ENCODE assay signal across 1 cellular context in the genomic region with DNA sequence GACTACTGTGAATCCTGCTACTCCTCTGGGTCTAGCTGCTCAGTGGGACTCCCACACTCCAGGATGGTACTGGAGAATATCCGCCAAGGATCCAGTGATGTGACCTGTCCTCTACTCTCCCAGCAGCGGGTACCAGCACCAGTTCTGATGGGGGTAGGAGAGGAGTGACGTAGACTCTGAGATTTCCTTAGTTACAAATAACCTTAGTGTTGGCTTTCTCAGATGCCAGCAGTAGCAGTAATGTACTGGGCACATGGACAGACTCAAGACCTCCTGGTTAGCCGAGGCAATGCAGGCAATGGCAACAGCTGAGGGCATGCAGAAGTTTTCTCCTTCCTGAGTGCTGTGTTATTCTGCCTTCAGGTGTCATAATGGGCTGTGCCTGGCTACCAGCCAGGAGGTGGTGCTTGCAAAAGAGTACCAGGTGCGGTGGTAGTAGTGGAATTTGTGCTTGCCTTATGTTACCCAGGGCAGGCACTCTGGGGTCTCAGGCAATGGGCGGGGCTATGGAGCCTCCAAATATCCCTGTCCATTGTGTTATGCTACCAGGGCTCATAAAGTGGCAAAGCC.
TF ChIP-seq lines count a peak whose summit lies in the region.

No MANE protein-coding gene starts in this region.

TF ChIP-seq in GM23338, 12 proteins besides CTCF, POLR2A, EP300 and RAD21 (continued from another document):
- TF ChIP-seq, protein P1, sequence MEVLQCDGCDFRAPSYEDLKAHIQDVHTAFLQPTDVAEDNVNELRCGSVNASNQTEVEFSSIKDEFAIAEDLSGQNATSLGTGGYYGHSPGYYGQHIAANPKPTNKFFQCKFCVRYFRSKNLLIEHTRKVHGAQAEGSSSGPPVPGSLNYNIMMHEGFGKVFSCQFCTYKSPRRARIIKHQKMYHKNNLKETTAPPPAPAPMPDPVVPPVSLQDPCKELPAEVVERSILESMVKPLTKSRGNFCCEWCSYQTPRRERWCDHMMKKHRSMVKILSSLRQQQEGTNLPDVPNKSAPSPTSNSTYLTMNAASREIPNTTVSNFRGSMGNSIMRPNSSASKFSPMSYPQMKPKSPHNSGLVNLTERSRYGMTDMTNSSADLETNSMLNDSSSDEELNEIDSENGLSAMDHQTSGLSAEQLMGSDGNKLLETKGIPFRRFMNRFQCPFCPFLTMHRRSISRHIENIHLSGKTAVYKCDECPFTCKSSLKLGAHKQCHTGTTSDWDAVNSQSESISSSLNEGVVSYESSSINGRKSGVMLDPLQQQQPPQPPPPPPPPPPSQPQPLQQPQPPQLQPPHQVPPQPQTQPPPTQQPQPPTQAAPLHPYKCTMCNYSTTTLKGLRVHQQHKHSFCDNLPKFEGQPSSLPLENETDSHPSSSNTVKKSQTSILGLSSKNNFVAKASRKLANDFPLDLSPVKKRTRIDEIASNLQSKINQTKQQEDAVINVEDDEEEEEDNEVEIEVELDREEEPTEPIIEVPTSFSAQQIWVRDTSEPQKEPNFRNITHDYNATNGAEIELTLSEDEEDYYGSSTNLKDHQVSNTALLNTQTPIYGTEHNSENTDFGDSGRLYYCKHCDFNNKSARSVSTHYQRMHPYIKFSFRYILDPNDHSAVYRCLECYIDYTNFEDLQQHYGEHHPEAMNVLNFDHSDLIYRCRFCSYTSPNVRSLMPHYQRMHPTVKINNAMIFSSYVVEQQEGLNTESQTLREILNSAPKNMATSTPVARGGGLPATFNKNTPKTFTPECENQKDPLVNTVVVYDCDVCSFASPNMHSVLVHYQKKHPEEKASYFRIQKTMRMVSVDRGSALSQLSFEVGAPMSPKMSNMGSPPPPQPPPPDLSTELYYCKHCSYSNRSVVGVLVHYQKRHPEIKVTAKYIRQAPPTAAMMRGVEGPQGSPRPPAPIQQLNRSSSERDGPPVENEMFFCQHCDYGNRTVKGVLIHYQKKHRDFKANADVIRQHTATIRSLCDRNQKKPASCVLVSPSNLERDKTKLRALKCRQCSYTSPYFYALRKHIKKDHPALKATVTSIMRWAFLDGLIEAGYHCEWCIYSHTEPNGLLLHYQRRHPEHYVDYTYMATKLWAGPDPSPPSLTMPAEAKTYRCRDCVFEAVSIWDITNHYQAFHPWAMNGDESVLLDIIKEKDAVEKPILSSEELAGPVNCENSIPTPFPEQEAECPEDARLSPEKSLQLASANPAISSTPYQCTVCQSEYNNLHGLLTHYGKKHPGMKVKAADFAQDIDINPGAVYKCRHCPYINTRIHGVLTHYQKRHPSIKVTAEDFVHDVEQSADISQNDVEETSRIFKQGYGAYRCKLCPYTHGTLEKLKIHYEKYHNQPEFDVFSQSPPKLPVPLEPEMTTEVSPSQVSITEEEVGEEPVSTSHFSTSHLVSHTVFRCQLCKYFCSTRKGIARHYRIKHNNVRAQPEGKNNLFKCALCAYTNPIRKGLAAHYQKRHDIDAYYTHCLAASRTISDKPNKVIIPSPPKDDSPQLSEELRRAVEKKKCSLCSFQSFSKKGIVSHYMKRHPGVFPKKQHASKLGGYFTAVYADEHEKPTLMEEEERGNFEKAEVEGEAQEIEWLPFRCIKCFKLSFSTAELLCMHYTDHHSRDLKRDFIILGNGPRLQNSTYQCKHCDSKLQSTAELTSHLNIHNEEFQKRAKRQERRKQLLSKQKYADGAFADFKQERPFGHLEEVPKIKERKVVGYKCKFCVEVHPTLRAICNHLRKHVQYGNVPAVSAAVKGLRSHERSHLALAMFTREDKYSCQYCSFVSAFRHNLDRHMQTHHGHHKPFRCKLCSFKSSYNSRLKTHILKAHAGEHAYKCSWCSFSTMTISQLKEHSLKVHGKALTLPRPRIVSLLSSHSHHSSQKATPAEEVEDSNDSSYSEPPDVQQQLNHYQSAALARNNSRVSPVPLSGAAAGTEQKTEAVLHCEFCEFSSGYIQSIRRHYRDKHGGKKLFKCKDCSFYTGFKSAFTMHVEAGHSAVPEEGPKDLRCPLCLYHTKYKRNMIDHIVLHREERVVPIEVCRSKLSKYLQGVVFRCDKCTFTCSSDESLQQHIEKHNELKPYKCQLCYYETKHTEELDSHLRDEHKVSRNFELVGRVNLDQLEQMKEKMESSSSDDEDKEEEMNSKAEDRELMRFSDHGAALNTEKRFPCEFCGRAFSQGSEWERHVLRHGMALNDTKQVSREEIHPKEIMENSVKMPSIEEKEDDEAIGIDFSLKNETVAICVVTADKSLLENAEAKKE (CRISPR knock-in tag; IDR thresholded peaks at IDR 0.05): no peak
- TF ChIP-seq ZNF331 (CRISPR knock-in tag; IDR thresholded peaks at IDR 0.05; ENCODE audit: low read depth): no peak
- TF ChIP-seq, protein P2, sequence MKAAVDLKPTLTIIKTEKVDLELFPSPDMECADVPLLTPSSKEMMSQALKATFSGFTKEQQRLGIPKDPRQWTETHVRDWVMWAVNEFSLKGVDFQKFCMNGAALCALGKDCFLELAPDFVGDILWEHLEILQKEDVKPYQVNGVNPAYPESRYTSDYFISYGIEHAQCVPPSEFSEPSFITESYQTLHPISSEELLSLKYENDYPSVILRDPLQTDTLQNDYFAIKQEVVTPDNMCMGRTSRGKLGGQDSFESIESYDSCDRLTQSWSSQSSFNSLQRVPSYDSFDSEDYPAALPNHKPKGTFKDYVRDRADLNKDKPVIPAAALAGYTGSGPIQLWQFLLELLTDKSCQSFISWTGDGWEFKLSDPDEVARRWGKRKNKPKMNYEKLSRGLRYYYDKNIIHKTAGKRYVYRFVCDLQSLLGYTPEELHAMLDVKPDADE (IDR thresholded peaks at IDR 0.05): no peak
- TF ChIP-seq, protein P3, sequence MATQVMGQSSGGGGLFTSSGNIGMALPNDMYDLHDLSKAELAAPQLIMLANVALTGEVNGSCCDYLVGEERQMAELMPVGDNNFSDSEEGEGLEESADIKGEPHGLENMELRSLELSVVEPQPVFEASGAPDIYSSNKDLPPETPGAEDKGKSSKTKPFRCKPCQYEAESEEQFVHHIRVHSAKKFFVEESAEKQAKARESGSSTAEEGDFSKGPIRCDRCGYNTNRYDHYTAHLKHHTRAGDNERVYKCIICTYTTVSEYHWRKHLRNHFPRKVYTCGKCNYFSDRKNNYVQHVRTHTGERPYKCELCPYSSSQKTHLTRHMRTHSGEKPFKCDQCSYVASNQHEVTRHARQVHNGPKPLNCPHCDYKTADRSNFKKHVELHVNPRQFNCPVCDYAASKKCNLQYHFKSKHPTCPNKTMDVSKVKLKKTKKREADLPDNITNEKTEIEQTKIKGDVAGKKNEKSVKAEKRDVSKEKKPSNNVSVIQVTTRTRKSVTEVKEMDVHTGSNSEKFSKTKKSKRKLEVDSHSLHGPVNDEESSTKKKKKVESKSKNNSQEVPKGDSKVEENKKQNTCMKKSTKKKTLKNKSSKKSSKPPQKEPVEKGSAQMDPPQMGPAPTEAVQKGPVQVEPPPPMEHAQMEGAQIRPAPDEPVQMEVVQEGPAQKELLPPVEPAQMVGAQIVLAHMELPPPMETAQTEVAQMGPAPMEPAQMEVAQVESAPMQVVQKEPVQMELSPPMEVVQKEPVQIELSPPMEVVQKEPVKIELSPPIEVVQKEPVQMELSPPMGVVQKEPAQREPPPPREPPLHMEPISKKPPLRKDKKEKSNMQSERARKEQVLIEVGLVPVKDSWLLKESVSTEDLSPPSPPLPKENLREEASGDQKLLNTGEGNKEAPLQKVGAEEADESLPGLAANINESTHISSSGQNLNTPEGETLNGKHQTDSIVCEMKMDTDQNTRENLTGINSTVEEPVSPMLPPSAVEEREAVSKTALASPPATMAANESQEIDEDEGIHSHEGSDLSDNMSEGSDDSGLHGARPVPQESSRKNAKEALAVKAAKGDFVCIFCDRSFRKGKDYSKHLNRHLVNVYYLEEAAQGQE (IDR thresholded peaks at IDR 0.05; ENCODE audit: unreplicated experiment): no peak
- TF ChIP-seq STAT1 (IDR thresholded peaks at IDR 0.05; ENCODE audit: unreplicated experiment): no peak
- TF ChIP-seq NANOG (IDR thresholded peaks at IDR 0.05; ENCODE audit: borderline replicate concordance): no peak
